Comparison of ENCODE assay signal across 9 cellular contexts in the genomic region with DNA sequence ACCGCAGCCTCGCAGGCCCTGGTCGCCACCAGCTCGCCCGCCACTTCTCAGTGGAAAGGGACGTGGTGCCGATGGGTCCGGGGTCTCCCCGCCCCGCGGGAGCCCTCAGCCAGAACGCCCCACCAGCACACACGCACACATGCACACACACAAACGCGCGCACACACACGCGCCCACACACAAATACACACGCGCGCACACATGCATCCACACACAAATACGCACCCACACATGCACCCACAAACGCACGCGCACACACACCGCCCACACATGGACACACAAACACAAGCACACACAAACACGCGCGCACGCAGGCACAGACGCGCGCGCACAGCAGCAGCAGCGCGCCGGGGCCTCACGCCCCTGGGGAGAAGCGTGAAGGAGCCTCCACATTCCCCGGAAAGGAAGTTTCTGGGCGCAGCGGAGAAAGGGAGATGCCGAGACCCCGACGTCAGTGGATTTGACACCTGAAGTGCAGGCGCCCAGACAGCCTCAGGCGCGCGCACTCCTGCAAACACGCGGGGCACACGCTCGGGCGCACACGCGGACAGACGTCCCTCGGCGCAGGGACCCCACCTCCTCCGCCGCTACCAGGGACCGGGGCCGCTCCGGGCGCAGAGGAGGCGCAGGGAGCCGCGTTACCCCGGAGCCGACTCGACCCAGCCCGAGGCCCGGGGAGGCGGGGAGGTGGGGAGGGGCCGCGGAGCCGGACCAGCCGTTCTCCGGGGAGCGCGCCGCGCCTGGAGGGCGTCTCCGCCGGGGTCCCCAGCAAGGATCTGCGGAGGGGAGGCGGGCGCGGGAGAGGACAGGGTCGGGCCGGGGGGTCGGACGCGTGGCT. TPM values are rescaled to one million over a fixed set of nuclear protein-coding genes. Genes with fewer than 3 reads are reported as not detected.
DNase-seq lines count a peak whose midpoint lies in the region; ATAC-seq, FAIRE-seq and TF ChIP-seq lines count a peak whose summit lies in the region.
"Had no signal": no experiment of that assay in that cellular context is flagged by ENCODE, and none has a peak within 500 bp of the region (broad histone marks: within the 10 kb centered on the region; RNA-seq: fewer than 3 reads in every experiment).

No MANE protein-coding gene starts in this region.

- H3K36me3 Mint-ChIP-seq in activated CD8-positive, alpha-beta T cell treated with anti-CD3 and anti-CD28 coated beads, Interleukin-2, amount 10 ng/mL, durations not matched to agents 7 days and 5 days (ENCODE audit: low read depth) = peaks cover 30% of the 10 kb centered on the region

- H3K9me3 Mint-ChIP-seq in activated CD8-positive, alpha-beta T cell treated with anti-CD3 and anti-CD28 coated beads, Interleukin-2, amount 10 ng/mL, durations not matched to agents 7 days and 5 days (ENCODE audit: insufficient read depth) = peaks cover 4% of the 10 kb centered on the region

- CTCF ChIA-PET in AG04449 (lab: Yijun Ruan, JAX) = no interaction called here
- CTCF ChIA-PET in activated CD8-positive, alpha-beta T cell treated with anti-CD3 and anti-CD28 coated beads, Interleukin-2, amount 10 ng/mL, durations not matched to agents 7 days and 5 days (lab: Charles Lee) = interaction anchor here (1.0 to 3.1 kb wide), 5 partner anchors 9 to 20 kb away, joined by 3 to 22 read pairs (median 4); no protein-coding TSS in a partner anchor

- TF ChIP-seq CTCF in AG04449 (IDR thresholded peaks at IDR 0.05; ENCODE audit: insufficient read depth, low read length, missing control alignments) = no peak
- TF ChIP-seq CTCF in fibroblast of the aortic adventitia (IDR thresholded peaks at IDR 0.05; ENCODE audit: insufficient read depth, low read length) = no peak
- TF ChIP-seq CTCF in omental fat pad (IDR thresholded peaks at IDR 0.05) = no peak

- DNase-seq in AG04449 (ENCODE audit: low read depth, low spot score) (no peak), fibroblast of the aortic adventitia (ENCODE audit: low read depth) (peak; percentile 35), omental fat pad (ENCODE audit: low spot score) (no peak), H54 (ENCODE audit: insufficient read length, low spot score) (no peak), NCI-H510A treated with DMSO at 0.1 percent for 48 hours (lab: John Stamatoyannopoulos, UW) (no peak)
- DNase-seq in activated CD8-positive, alpha-beta T cell treated with anti-CD3 and anti-CD28 coated beads, Interleukin-2, amount 10 ng/mL, durations not matched to agents 7 days and 5 days = no peak

- H3K4me3 ChIP-seq in AG04449 (ENCODE audit: low read depth, low read length) (peak overlapping the region; percentile 89), fibroblast of the aortic adventitia (ENCODE audit: low read depth, low read length) (peak overlapping the region; percentile 95)

- H3K4me1 Mint-ChIP-seq in activated CD8-positive, alpha-beta T cell treated with anti-CD3 and anti-CD28 coated beads, Interleukin-2, amount 10 ng/mL, durations not matched to agents 7 days and 5 days (ENCODE audit: low read depth) = peaks cover 65% of the 10 kb centered on the region

- no peak for FAIRE-seq in H54 (lab: Jason Lieb, UNC)
- FAIRE-seq: islet of Langerhans had no signal

- peak overlapping the region; percentile 96 for H3K4me3 Mint-ChIP-seq in activated CD8-positive, alpha-beta T cell treated with anti-CD3 and anti-CD28 coated beads, Interleukin-2, amount 10 ng/mL, durations not matched to agents 7 days and 5 days

- peak overlapping the region; percentile 91 for H3K27ac Mint-ChIP-seq in activated CD8-positive, alpha-beta T cell treated with anti-CD3 and anti-CD28 coated beads, Interleukin-2, amount 10 ng/mL, durations not matched to agents 7 days and 5 days

- POLR2A ChIA-PET in AG04449 (lab: Yijun Ruan, JAX) = interaction anchor here (0.5 to 2.2 kb wide), 7 partner anchors 13 to 237 kb away, joined by 3 to 16 read pairs (median 4); no protein-coding TSS in a partner anchor
- POLR2A ChIA-PET in activated CD8-positive, alpha-beta T cell treated with anti-CD3 and anti-CD28 coated beads, Interleukin-2, amount 10 ng/mL, durations not matched to agents 7 days and 5 days (lab: Charles Lee) = interaction anchor here (0.6 to 4.7 kb wide), 8 partner anchors 9 to 748 kb away, joined by 3 to 29 read pairs (median 9); no protein-coding TSS in a partner anchor

- TF ChIP-seq POLR2A in H54 (IDR thresholded peaks at IDR 0.05; ENCODE audit: low read depth, low read length) = no peak

- ATAC-seq in GM19035 (IDR thresholded peaks at IDR 0.05; ENCODE audit: unreplicated experiment) (peak; percentile 17), HG03521 (IDR thresholded peaks at IDR 0.05; ENCODE audit: unreplicated experiment) (peak; percentile 8), omental fat pad (ENCODE audit: low FRiP score) (peak; percentile 16)
- ATAC-seq in activated CD8-positive, alpha-beta T cell treated with anti-CD3 and anti-CD28 coated beads, Interleukin-2, amount 10 ng/mL, durations not matched to agents 7 days and 5 days = peak; percentile 5

- peaks cover 20% of the 10 kb centered on the region for H3K27me3 Mint-ChIP-seq in activated CD8-positive, alpha-beta T cell treated with anti-CD3 and anti-CD28 coated beads, Interleukin-2, amount 10 ng/mL, durations not matched to agents 7 days and 5 days (ENCODE audit: low read depth)

RNA-seq across cellular contexts. Expression of a gene that starts 0.6 kb away (rescaled TPM):
- 10 to 100 TPM; 36.9 to 39.3 TPM for total RNA-seq in activated CD8-positive, alpha-beta T cell treated with anti-CD3 and anti-CD28 coated beads, Interleukin-2, amount 10 ng/mL, durations not matched to agents 7 days and 5 days
- total RNA-seq in fibroblast of the aortic adventitia (ENCODE audit: low replicate concordance) (14.0 and 36.1 TPM in 2 replicates), omental fat pad (10 to 100 TPM; 28.1 to 73.4 (median 56.8) TPM)

RNA-seq across cellular contexts. Expression of a gene that starts 47.3 kb away (rescaled TPM):
- total RNA-seq in activated CD8-positive, alpha-beta T cell treated with anti-CD3 and anti-CD28 coated beads, Interleukin-2, amount 10 ng/mL, durations not matched to agents 7 days and 5 days = not detected
- total RNA-seq in fibroblast of the aortic adventitia (ENCODE audit: low replicate concordance) (not detected in 2 replicates), omental fat pad (not detected)
